17 cellular contexts compared by ENCODE assay signal in the genomic region with DNA sequence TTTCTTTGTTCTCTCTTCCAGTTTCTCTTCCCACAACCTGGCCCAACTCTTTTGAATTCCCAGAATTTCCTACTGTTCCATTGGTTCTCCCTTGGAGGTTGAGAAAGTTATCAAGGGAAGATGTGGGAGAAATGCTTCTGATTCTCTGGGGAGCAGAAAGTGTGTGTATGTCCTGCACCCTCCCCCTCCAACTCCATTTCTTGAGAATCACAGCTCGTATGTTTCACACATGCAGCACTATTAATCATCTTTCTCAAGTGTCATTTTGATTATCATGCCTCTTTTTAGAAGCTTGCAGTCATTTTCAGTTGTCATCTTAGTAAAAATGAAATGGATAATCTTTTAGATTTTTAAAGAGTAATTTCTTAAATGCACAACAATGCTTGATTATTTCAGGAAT.
"Had no signal": no experiment of that assay in that cellular context is flagged by ENCODE, and none has a peak within 500 bp of the region (broad histone marks: within the 10 kb centered on the region; RNA-seq: fewer than 3 reads in every experiment).

No MANE protein-coding gene starts in this region.

- H3K4me1 ChIP-seq: heart left ventricle, prostate gland, tibial artery had no signal

- H3K27me3 Mint-ChIP-seq: stimulated activated naive CD8-positive, alpha-beta T cell treated with anti-CD3 and anti-CD28 coated beads, Interleukin-15, amount 100 ng/mL, for 72 hours had no signal

- H3K9me3 ChIP-seq: neutrophil, prostate gland, tibial artery had no signal

- ATAC-seq: heart left ventricle; left ventricle myocardium superior; stimulated activated naive CD8-positive, alpha-beta T cell treated with anti-CD3 and anti-CD28 coated beads, Interleukin-15, amount 100 ng/mL, for 72 hours had no signal

- H3K27ac ChIP-seq: cardiac muscle cell, epithelial cell of prostate, heart left ventricle, neutrophil, ovary, prostate gland, tibial artery had no signal

- H3K27me3 ChIP-seq: cardiac muscle cell, heart left ventricle, neutrophil, ovary, tibial artery had no signal

- H3K27ac Mint-ChIP-seq: activated T-helper 1 cell treated with anti-CD3 and anti-CD28 coated beads, Interleukin-12 subunit alpha, Interleukin-12 subunit beta, Interleukin-2, Interleukin-4 antibody, amounts not matched to agents 30 ng/mL and 10 ng/mL and 1 ng/mL, durations not matched to agents 14 hours and 24 hours and 36 hours; nephron; stimulated activated naive CD8-positive, alpha-beta T cell treated with anti-CD3 and anti-CD28 coated beads, Interleukin-15, amount 100 ng/mL, for 72 hours had no signal

- H3K4me3 ChIP-seq: cardiac muscle cell, heart left ventricle, ovary, prostate gland, tibial artery had no signal

- DNase-seq: activated CD4-positive, alpha-beta T cell treated with anti-CD3 and anti-CD28 coated beads for 4 hours; cortex of kidney; heart left ventricle; left ventricle myocardium superior; midbrain; ovary; stimulated activated CD4-positive, alpha-beta T cell treated with anti-CD3 and anti-CD28 coated beads, Interleukin-4, amount 100 ng/mL, for 4 hours; stimulated activated naive CD8-positive, alpha-beta T cell treated with anti-CD3 and anti-CD28 coated beads, Interleukin-15, amount 100 ng/mL, for 72 hours; T-helper 1 cell; T-helper 9 cell; tibial artery had no signal

- H3K4me3 Mint-ChIP-seq: activated T-helper 1 cell treated with anti-CD3 and anti-CD28 coated beads, Interleukin-12 subunit alpha, Interleukin-12 subunit beta, Interleukin-2, Interleukin-4 antibody, amounts not matched to agents 30 ng/mL and 10 ng/mL and 1 ng/mL, durations not matched to agents 14 hours and 24 hours and 36 hours; nephron; stimulated activated naive CD8-positive, alpha-beta T cell treated with anti-CD3 and anti-CD28 coated beads, Interleukin-15, amount 100 ng/mL, for 72 hours had no signal

- H3K36me3 ChIP-seq: cardiac muscle cell, heart left ventricle, neutrophil, ovary, prostate gland, tibial artery had no signal
